In the genomic region with DNA sequence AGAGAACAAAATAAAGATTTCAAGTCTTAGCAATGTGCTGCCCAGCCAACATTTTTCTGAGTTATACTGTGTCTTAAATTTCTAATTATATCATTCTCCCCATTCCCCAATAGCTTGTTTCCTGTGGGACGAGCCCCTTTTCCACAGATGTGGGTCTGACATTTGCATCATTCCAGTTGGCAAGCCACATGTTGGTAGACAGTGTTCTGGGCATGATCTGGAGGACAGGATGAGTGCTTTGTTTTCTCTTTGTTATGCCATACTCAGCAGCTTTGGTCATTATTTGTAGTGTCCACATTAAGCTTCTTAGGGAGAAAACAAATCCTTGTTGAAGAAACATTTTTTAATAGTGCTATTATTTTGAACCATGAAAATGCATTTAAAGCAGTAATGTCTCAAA, we compare ENCODE assay signal across 30 cellular contexts. TPM values are rescaled to one million over a fixed set of nuclear protein-coding genes. Genes with fewer than 3 reads are reported as not detected.
A peak's percentile ranks its signal among the peaks of the same experiment; 100 is the strongest.
DNase-seq lines count a peak whose midpoint lies in the region; ATAC-seq and TF ChIP-seq lines count a peak whose summit lies in the region.
"Had no signal": no experiment of that assay in that cellular context is flagged by ENCODE, and none has a peak within 500 bp of the region (broad histone marks: within the 10 kb centered on the region; RNA-seq: fewer than 3 reads in every experiment).

No MANE protein-coding gene starts in this region.

- 0 out of 2 replicates have a peak, but pooled peaks cover 5% of the 10 kb centered on the region for H3K36me3 Mint-ChIP-seq in HFFc6 (ENCODE audit: low read depth)
- H3K36me3 Mint-ChIP-seq: activated naive CD8-positive, alpha-beta T cell treated with anti-CD3 and anti-CD28 coated beads, Interleukin-2, amount 10 ng/mL, durations not matched to agents 7 days and 5 days; CD8-positive, alpha-beta T cell had no signal

- H3K9ac ChIP-seq in muscle layer of colon (ENCODE audit: low read length) (no peak overlapping the region), skeletal muscle satellite cell (ENCODE audit: low read depth, low read length) (no peak overlapping the region)

- H3K9me3 ChIP-seq in muscle layer of colon (ENCODE audit: low read length) (no peaks in the 10 kb centered on the region), skeletal muscle satellite cell (replicated peaks; ENCODE audit: low read length) (no peaks in the 10 kb centered on the region)
- H3K9me3 ChIP-seq: right lobe of liver, thyroid gland had no signal

- peaks cover 44% of the 10 kb centered on the region for H3K4me1 Mint-ChIP-seq in HFFc6 (ENCODE audit: low read depth)
- H3K4me1 Mint-ChIP-seq: activated CD4-positive, alpha-beta T cell treated with anti-CD3 and anti-CD28 coated beads for 36 hours; activated naive CD8-positive, alpha-beta T cell treated with anti-CD3 and anti-CD28 coated beads, Interleukin-2, amount 10 ng/mL, durations not matched to agents 7 days and 5 days; B cell; endodermal cell had no signal

- H3K27me3 Mint-ChIP-seq in HFFc6 (ENCODE audit: insufficient read depth), result peaks cover 9% of the 10 kb centered on the region

- H3K36me3 ChIP-seq in muscle layer of colon (ENCODE audit: insufficient read depth, low read length), result no peaks in the 10 kb centered on the region
- no peaks in the 10 kb centered on the region for H3K36me3 ChIP-seq in skeletal muscle satellite cell (ENCODE audit: insufficient read depth, low read length)
- H3K36me3 ChIP-seq: right lobe of liver, thyroid gland had no signal

- H3K4me2 ChIP-seq in skeletal muscle satellite cell (ENCODE audit: low read length), result peak overlapping the region; percentile 37

- peak overlapping the region; percentile 79; the same call in 1 of the 2 replicates for H3K27ac Mint-ChIP-seq in HFFc6
- H3K27ac Mint-ChIP-seq: activated CD4-positive, alpha-beta T cell treated with anti-CD3 and anti-CD28 coated beads for 36 hours; activated naive CD8-positive, alpha-beta T cell treated with anti-CD3 and anti-CD28 coated beads, Interleukin-2, amount 10 ng/mL, durations not matched to agents 7 days and 5 days; B cell; CD8-positive, alpha-beta T cell; endodermal cell had no signal

- TF ChIP-seq CTCF in HFFc6 (IDR thresholded peaks at IDR 0.05) (no peak), fibroblast of mammary gland (conservative IDR thresholded peaks at IDR 0.05; ENCODE audit: control insufficient read depth, insufficient read depth, low read depth, low read length) (no peak)

- H3K4me3 ChIP-seq in fibroblast of mammary gland (ENCODE audit: control insufficient read depth, low read depth, low read length) (no peak overlapping the region), muscle layer of colon (ENCODE audit: low read depth in 1 of 2, low read length in 2 of 2) (no peak overlapping the region), skeletal muscle satellite cell (ENCODE audit: low read length) (no peak overlapping the region)
- H3K4me3 ChIP-seq: right lobe of liver, thyroid gland had no signal

- H3K4me1 ChIP-seq in muscle layer of colon (ENCODE audit: insufficient read depth, low read length), result peaks cover 60% of the 10 kb centered on the region
- H3K4me1 ChIP-seq in skeletal muscle satellite cell (ENCODE audit: control insufficient read depth, insufficient read depth, low read length), result peaks cover 18% of the 10 kb centered on the region

- peak overlapping the region; percentile 59 for H3K27ac ChIP-seq in muscle layer of colon (ENCODE audit: low read depth, low read length)
- H3K27ac ChIP-seq: thyroid gland had no signal

- H3K27me3 ChIP-seq in muscle layer of colon (ENCODE audit: control insufficient read depth in 1 of 2, insufficient read depth in 2 of 2, low read length in 2 of 2) (no peaks in the 10 kb centered on the region), skeletal muscle satellite cell (ENCODE audit: control insufficient read depth, insufficient read depth, low read length) (no peaks in the 10 kb centered on the region)
- H3K27me3 ChIP-seq: right lobe of liver, thyroid gland had no signal

- no peaks in the 10 kb centered on the region for H3K9me3 Mint-ChIP-seq in HFFc6

- no peak for ATAC-seq in stimulated activated naive CD8-positive, alpha-beta T cell treated with anti-CD3 and anti-CD28 coated beads, Interleukin-15, Interleukin-2, amounts not matched to agents 100 U/mL and 50 U/mL, for 24 hours
- ATAC-seq: activated CD4-positive, alpha-beta T cell treated with anti-CD3 and anti-CD28 coated beads for 36 hours; CD8-positive, alpha-beta T cell; esophagus mucosa had no signal

- DNase-seq in HFFc6, result no peak
- DNase-seq in fibroblast of mammary gland (ENCODE audit: low read depth), result peak; percentile 40
- no peak for DNase-seq in nucleus accumbens (lab: John Stamatoyannopoulos, UW)
- no peak for DNase-seq in stimulated activated naive CD8-positive, alpha-beta T cell treated with anti-CD3 and anti-CD28 coated beads, Interleukin-15, Interleukin-2, amounts not matched to agents 100 U/mL and 50 U/mL, for 24 hours
- DNase-seq in anterior cingulate cortex (lab: John Stamatoyannopoulos, UW), result no peak
- DNase-seq in NCI-H128 (lab: John Stamatoyannopoulos, UW; ENCODE audit: unreplicated experiment), result no peak
- DNase-seq: activated CD4-positive, alpha-beta T cell treated with anti-CD3 and anti-CD28 coated beads for 36 hours; activated gamma-delta T cell; activated naive CD8-positive, alpha-beta T cell treated with anti-CD3 and anti-CD28 coated beads, Interleukin-2, amount 10 ng/mL, durations not matched to agents 7 days and 5 days; caudate nucleus; CD8-positive, alpha-beta T cell; DMS 273 treated with DMSO at 0.1 percent for 48 hours; endodermal cell; H7; KBM-7; midbrain; NCI-H1417; NCI-H2029 treated with DMSO at 0.1 percent for 48 hours; NCI-H226; NCI-H82; right lobe of liver; RPMI8226; stimulated activated naive CD4-positive, alpha-beta T cell treated with Interleukin-2 at 50 U/mL for 16 hours; T-helper 2 cell; thyroid gland had no signal

- H3K4me3 Mint-ChIP-seq in HFFc6, result no peak overlapping the region; the same call in 1 of the 2 replicates
- H3K4me3 Mint-ChIP-seq: activated CD4-positive, alpha-beta T cell treated with anti-CD3 and anti-CD28 coated beads for 36 hours; activated naive CD8-positive, alpha-beta T cell treated with anti-CD3 and anti-CD28 coated beads, Interleukin-2, amount 10 ng/mL, durations not matched to agents 7 days and 5 days; B cell; CD8-positive, alpha-beta T cell; endodermal cell had no signal

RNA-seq across cellular contexts. Expression of a gene that starts 32.9 kb away (rescaled TPM):
- 1 to 10 TPM; 1.1 to 1.9 (median 1.7) TPM for total RNA-seq in HFFc6 (2021; fragmentation: NEBNext Ultra II Directional; extraction: Animal tissue kit (Norgen Biotek cat#: 25700))
- total RNA-seq in skeletal muscle satellite cell (2012; rRNA removed), result 0.25 and 0.87 TPM in 2 replicates
- total RNA-seq: activated CD4-positive, alpha-beta T cell treated with anti-CD3 and anti-CD28 coated beads for 36 hours; activated naive CD8-positive, alpha-beta T cell treated with anti-CD3 and anti-CD28 coated beads, Interleukin-2, amount 10 ng/mL, durations not matched to agents 7 days and 5 days; CD8-positive, alpha-beta T cell had no signal

RNA-seq across cellular contexts. Expression of a gene that starts 59.6 kb away (rescaled TPM):
- total RNA-seq in HFFc6 (2021; fragmentation: NEBNext Ultra II Directional; extraction: Animal tissue kit (Norgen Biotek cat#: 25700)), result 10 to 100 TPM in 5 of 6 experiments, 1 to 10 TPM in 1; 9.9 to 14.3 (median 11.3) TPM
- total RNA-seq in skeletal muscle satellite cell (2012; rRNA removed), result 3.8 and 3.9 TPM in 2 replicates
- total RNA-seq: A673; CD8-positive, alpha-beta T cell had no signal
